ENCODE assay signal across 10 cellular contexts in genomic region chr14:53285064-53285463, GRCh38.
"Had no signal": no experiment of that assay in that cellular context is flagged by ENCODE, and none has a peak within 500 bp of the region (broad histone marks: within the 10 kb centered on the region; RNA-seq: fewer than 3 reads in every experiment).

No MANE protein-coding gene starts in this region.

- H2AFZ ChIP-seq: GM23248 had no signal

- H3K4me3 Mint-ChIP-seq: HFFc6 had no signal

- H3K9ac ChIP-seq: GM23248 had no signal

- H3K27ac Mint-ChIP-seq: HFFc6 had no signal

- ATAC-seq: HCT116, K562 had no signal

- H3K27ac ChIP-seq: GM23248, HL-60 had no signal

- H3K36me3 ChIP-seq: HAP-1 had no signal

- H3K4me3 ChIP-seq: GM23248, HAP-1, K562 had no signal

- DNase-seq: GOT3, H7, HFFc6, IMR-90, KG1 had no signal

- H3K4me1 ChIP-seq: HAP-1 had no signal
